Comparison of ENCODE assay signal across 11 cellular contexts in genomic region chr3:129473766-129474152, GRCh38. TPM values are rescaled to one million over a fixed set of nuclear protein-coding genes. Genes with fewer than 3 reads are reported as not detected.
"Had no signal": no experiment of that assay in that cellular context is flagged by ENCODE, and none has a peak within 500 bp of the region (broad histone marks: within the 10 kb centered on the region; RNA-seq: fewer than 3 reads in every experiment).

No MANE protein-coding gene starts in this region.

- H3K9ac ChIP-seq: GM23248 had no signal

- H3K9me3 Mint-ChIP-seq: HFFc6 had no signal

- ATAC-seq: HCT116, K562 had no signal

- H2AFZ ChIP-seq: GM23248 had no signal

- H3K27ac ChIP-seq: GM23248 had no signal

- H3K4me1 ChIP-seq: HAP-1 had no signal

- H3K36me3 ChIP-seq: HAP-1 had no signal

- H3K4me3 Mint-ChIP-seq: HFFc6 had no signal

- FAIRE-seq: HTR-8/SVneo, K562 had no signal

- H3K4me3 ChIP-seq: GM23248, HAP-1, K562 had no signal

- H3K9me3 ChIP-seq: HAP-1 had no signal

- DNase-seq: GM23248, GOT3, H7, HFFc6, KG1 had no signal

- H3K27ac Mint-ChIP-seq: HFFc6 had no signal

RNA-seq across cellular contexts. Expression of gene EFCAB12, which starts 45.3 kb away (rescaled TPM):
- total RNA-seq: GM23248 had no signal
- polyA plus RNA-seq: GM23248 had no signal

RNA-seq across cellular contexts. Expression of gene RHO, which starts 54.7 kb away (rescaled TPM):
- total RNA-seq: GM23248, H4, HFFc6, HT-29, K562 had no signal
- polyA plus RNA-seq: GM23248, K562 had no signal
